ENCODE assay signal across 11 cellular contexts in the genomic region with DNA sequence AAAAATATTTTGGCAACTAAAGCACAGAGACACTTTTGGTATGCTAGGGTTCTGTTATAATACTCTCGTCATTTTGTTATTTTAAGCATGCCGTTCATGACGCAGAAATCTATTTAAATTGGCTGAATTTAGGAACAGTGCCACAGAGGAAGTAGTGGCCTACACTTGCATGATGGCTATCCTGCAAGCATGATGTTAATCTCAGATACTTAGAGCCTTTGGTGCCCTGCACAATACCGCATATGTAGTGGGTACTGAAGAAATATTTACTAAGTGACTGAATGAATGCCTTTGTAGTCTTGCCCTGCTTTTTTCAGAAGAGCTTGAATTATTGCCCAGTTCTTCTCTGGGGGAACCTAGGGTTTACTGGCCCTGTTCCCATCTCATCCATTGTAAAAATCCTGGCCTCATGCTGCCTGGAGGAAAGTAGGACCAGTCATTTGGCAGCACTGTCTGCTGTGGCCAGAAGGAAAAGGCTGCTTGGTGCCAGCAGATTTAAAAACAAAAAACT.
DNase-seq lines count a peak whose midpoint lies in the region; ATAC-seq and TF ChIP-seq lines count a peak whose summit lies in the region.
"Had no signal": no experiment of that assay in that cellular context is flagged by ENCODE, and none has a peak within 500 bp of the region (broad histone marks: within the 10 kb centered on the region; RNA-seq: fewer than 3 reads in every experiment).

No MANE protein-coding gene starts in this region.

- H3K36me3 ChIP-seq in adipocyte (ENCODE audit: control insufficient read depth, insufficient read depth, low read length, severe bottlenecking) (no peaks in the 10 kb centered on the region), heart left ventricle (no peaks in the 10 kb centered on the region), skeletal muscle tissue (ENCODE audit: control insufficient read depth in 3 of 3, insufficient read depth in 3 of 3, low read length in 3 of 3) (no peaks in the 10 kb centered on the region), MM.1S (replicated peaks; ENCODE audit: insufficient read depth, low read length) (no peaks in the 10 kb centered on the region)

- H3K27ac ChIP-seq in heart left ventricle (peak overlapping the region; percentile 34 to 87 (median 70)), skeletal muscle tissue (ENCODE audit: low read depth, low read length) (peak overlapping the region; percentile 28), MM.1S (ENCODE audit: low read length) (no peak overlapping the region), H9 (ENCODE audit: insufficient read length, low read depth, low read length) (no peak overlapping the region)

- H3K4me1 Mint-ChIP-seq in HFFc6 (ENCODE audit: low read depth): no peaks in the 10 kb centered on the region
- H3K4me1 Mint-ChIP-seq in H9: no peaks in the 10 kb centered on the region
- H3K4me1 Mint-ChIP-seq in activated CD4-positive, alpha-beta T cell treated with anti-CD3 and anti-CD28 coated beads, Interleukin-2, amount 10 ng/mL, durations not matched to agents 7 days and 5 days: no peaks in the 10 kb centered on the region

- TF ChIP-seq CTCF in HFFc6 (IDR thresholded peaks at IDR 0.05) (no peak), heart left ventricle (IDR thresholded peaks at IDR 0.05) (peak in 2 of 12 donors; percentile 8 to 16), MM.1S (IDR thresholded peaks at IDR 0.05; ENCODE audit: low read length) (no peak), H9 (conservative IDR thresholded peaks at IDR 0.05) (no peak)

- H3K4ac ChIP-seq in H9 (ENCODE audit: low read depth, low read length): no peak overlapping the region

- H2AK5ac ChIP-seq in H9 (ENCODE audit: insufficient read length, low read length): no peak overlapping the region

- no peaks in the 10 kb centered on the region for H3K27me3 ChIP-seq in adipocyte (replicated peaks; ENCODE audit: control insufficient read depth, insufficient read depth, low read length)
- no peaks in the 10 kb centered on the region for H3K27me3 ChIP-seq in heart left ventricle
- no peaks in the 10 kb centered on the region for H3K27me3 ChIP-seq in skeletal muscle tissue (ENCODE audit: control insufficient read depth in 3 of 3, insufficient read depth in 3 of 3, low read length in 3 of 3)
- H3K27me3 ChIP-seq in MM.1S (replicated peaks; ENCODE audit: insufficient read depth, low read length): no peaks in the 10 kb centered on the region
- no peaks in the 10 kb centered on the region for H3K27me3 ChIP-seq in H9 (ENCODE audit: insufficient read depth, low read length)

- no peaks in the 10 kb centered on the region for H3F3A ChIP-seq in MM.1S (ENCODE audit: insufficient read depth, low read length)

- H3K36me3 Mint-ChIP-seq in HFFc6 (ENCODE audit: low read depth) (no peaks in the 10 kb centered on the region), H9 (ENCODE audit: insufficient read depth in 1 of 3, low read depth in 3 of 3) (no peaks in the 10 kb centered on the region)
- no peaks in the 10 kb centered on the region for H3K36me3 Mint-ChIP-seq in activated CD4-positive, alpha-beta T cell treated with anti-CD3 and anti-CD28 coated beads, Interleukin-2, amount 10 ng/mL, durations not matched to agents 7 days and 5 days (ENCODE audit: low read depth)

- no peak overlapping the region for H3T11ph ChIP-seq in H9 (ENCODE audit: low read length)

- H2AFZ ChIP-seq in MM.1S (ENCODE audit: low read length) (no peak overlapping the region), H9 (ENCODE audit: low read length) (no peak overlapping the region)

- H3K79me2 ChIP-seq in MM.1S (ENCODE audit: low read length) (no peaks in the 10 kb centered on the region), H9 (ENCODE audit: insufficient read depth, low read length) (no peaks in the 10 kb centered on the region)

- H2BK20ac ChIP-seq in H9 (ENCODE audit: low read depth, low read length, poor library complexity, severe bottlenecking): no peak overlapping the region

- H3K23me2 ChIP-seq in H9 (ENCODE audit: insufficient read length, low read depth, low read length, poor library complexity, severe bottlenecking): no peaks in the 10 kb centered on the region

- no peaks in the 10 kb centered on the region for H3K9me2 ChIP-seq in MM.1S (replicated peaks; ENCODE audit: insufficient read depth, low read length)

- H2BK120ac ChIP-seq in H9 (ENCODE audit: low read depth, low read length, poor library complexity, severe bottlenecking): no peak overlapping the region

- no peak for TF ChIP-seq POLR2A in heart left ventricle (IDR thresholded peaks at IDR 0.05)

- H3K4me2 ChIP-seq in MM.1S (ENCODE audit: low read depth, low read length) (no peak overlapping the region), H9 (ENCODE audit: insufficient read depth, insufficient read length, low read length) (no peak overlapping the region)

- H2BK12ac ChIP-seq in H9 (ENCODE audit: insufficient read length, low read depth, low read length): no peak overlapping the region

- H3K27ac Mint-ChIP-seq in HFFc6: no peak overlapping the region
- H3K27ac Mint-ChIP-seq in H9: no peak overlapping the region
- H3K27ac Mint-ChIP-seq in activated CD4-positive, alpha-beta T cell treated with anti-CD3 and anti-CD28 coated beads, Interleukin-2, amount 10 ng/mL, durations not matched to agents 7 days and 5 days: no peak overlapping the region

- H3K23ac ChIP-seq in H9 (ENCODE audit: insufficient read length, low read depth, low read length): no peak overlapping the region

- POLR2A ChIA-PET in activated CD4-positive, alpha-beta T cell treated with anti-CD3 and anti-CD28 coated beads, Interleukin-2, amount 10 ng/mL, durations not matched to agents 7 days and 5 days (lab: Charles Lee): no interaction called here

- H3K18ac ChIP-seq in H9 (ENCODE audit: insufficient read length, low read depth, low read length): no peak overlapping the region

- H3K4me3 Mint-ChIP-seq in HFFc6 (no peak overlapping the region), H9 (no peak overlapping the region)
- H3K4me3 Mint-ChIP-seq in activated CD4-positive, alpha-beta T cell treated with anti-CD3 and anti-CD28 coated beads, Interleukin-2, amount 10 ng/mL, durations not matched to agents 7 days and 5 days: no peak overlapping the region

- CTCF ChIA-PET in activated CD4-positive, alpha-beta T cell treated with anti-CD3 and anti-CD28 coated beads, Interleukin-2, amount 10 ng/mL, durations not matched to agents 7 days and 5 days (lab: Charles Lee): interaction anchor here (0.5 kb wide), 1 partner anchor 35 kb away, joined by 3 read pairs; no protein-coding TSS in a partner anchor

- no peaks in the 10 kb centered on the region for H3K27me3 Mint-ChIP-seq in HFFc6 (ENCODE audit: insufficient read depth)
- H3K27me3 Mint-ChIP-seq in H9 (ENCODE audit: low read depth): no peaks in the 10 kb centered on the region
- no peaks in the 10 kb centered on the region for H3K27me3 Mint-ChIP-seq in activated CD4-positive, alpha-beta T cell treated with anti-CD3 and anti-CD28 coated beads, Interleukin-2, amount 10 ng/mL, durations not matched to agents 7 days and 5 days

- H3K9me3 Mint-ChIP-seq in HFFc6: peaks cover 8% of the 10 kb centered on the region; the same call in 1 of the 2 replicates
- no peaks in the 10 kb centered on the region for H3K9me3 Mint-ChIP-seq in H9
- H3K9me3 Mint-ChIP-seq in activated CD4-positive, alpha-beta T cell treated with anti-CD3 and anti-CD28 coated beads, Interleukin-2, amount 10 ng/mL, durations not matched to agents 7 days and 5 days: no peaks in the 10 kb centered on the region

- H3K79me1 ChIP-seq in H9 (ENCODE audit: insufficient read depth, low read depth, low read length, poor library complexity, severe bottlenecking): no peaks in the 10 kb centered on the region

- H3K56ac ChIP-seq in H9 (ENCODE audit: insufficient read length, low read depth, low read length): no peak overlapping the region

- H3K9ac ChIP-seq in adipocyte (ENCODE audit: low read length): no peak overlapping the region
- no peak overlapping the region for H3K9ac ChIP-seq in skeletal muscle tissue (ENCODE audit: low read depth in 1 of 3, low read length in 3 of 3)
- no peak overlapping the region for H3K9ac ChIP-seq in MM.1S (ENCODE audit: low read length)
- no peak overlapping the region for H3K9ac ChIP-seq in H9 (ENCODE audit: extremely low read depth, insufficient read length, low read length)

- no peak overlapping the region for H2BK5ac ChIP-seq in H9 (ENCODE audit: insufficient read length, low read length)

- intact Hi-C loops in heart left ventricle (cut with DNase I): loop anchor here in 5 of 10 donors (2.0 to 10.0 kb wide), 3 partner anchors 60 to 80 kb away; a partner anchor contains a TSS

- DNase-seq in HFFc6 (peak; percentile 15), adipocyte (ENCODE audit: low read depth) (peak; percentile 91), heart left ventricle (peak in 4 of 5 donors; percentile 38 to 62 (median 46)), MM.1S (no peak), H9 (no peak)
- DNase-seq in activated CD4-positive, alpha-beta T cell treated with anti-CD3 and anti-CD28 coated beads, Interleukin-2, amount 10 ng/mL, durations not matched to agents 7 days and 5 days: no peak
- DNase-seq: GDM1, NCI-H187 had no signal

- H2BK15ac ChIP-seq in H9 (ENCODE audit: low read depth, low read length): no peak overlapping the region

- H4K20me1 ChIP-seq in MM.1S (ENCODE audit: insufficient read depth, low read length) (no peaks in the 10 kb centered on the region), H9 (ENCODE audit: control insufficient read depth, insufficient read depth, insufficient read length) (no peaks in the 10 kb centered on the region)

- ATAC-seq in heart left ventricle (peak; percentile 90 to 96 (median 93)), GM21360 (IDR thresholded peaks at IDR 0.05; ENCODE audit: unreplicated experiment) (no peak)
- ATAC-seq: activated CD4-positive, CD25-positive, alpha-beta regulatory T cell treated with anti-CD3 and anti-CD28 coated beads, Interleukin-2, amount 50 U/mL, for 24 hours had no signal

- H3K9me3 ChIP-seq in adipocyte (ENCODE audit: control insufficient read depth, low read length): no peaks in the 10 kb centered on the region
- H3K9me3 ChIP-seq in heart left ventricle: no peaks in the 10 kb centered on the region
- H3K9me3 ChIP-seq in skeletal muscle tissue (ENCODE audit: control insufficient read depth in 3 of 3, low read length in 3 of 3): no peaks in the 10 kb centered on the region
- H3K9me3 ChIP-seq in MM.1S (replicated peaks; ENCODE audit: insufficient read depth, low read length): no peaks in the 10 kb centered on the region
- no peaks in the 10 kb centered on the region for H3K9me3 ChIP-seq in H9 (ENCODE audit: control insufficient read depth, low read depth, low read length)

- H3K14ac ChIP-seq in H9 (ENCODE audit: insufficient read depth, low read length): no peak overlapping the region

- 5 to 11% (median 6%) methylated on average over 4 of the region's 4 CpGs for WGBS in heart left ventricle, 4 donors
- no CpG with 5 or more reads among the region's 4 CpGs for WGBS in H9 (ENCODE audit: extremely low coverage, insufficient read length, low lambda C conversion rate)

- no peak overlapping the region for H4K5ac ChIP-seq in H9 (ENCODE audit: insufficient read length, low read depth, low read length)

- no peak overlapping the region for H4K8ac ChIP-seq in H9 (replicated peaks; ENCODE audit: insufficient read length, low read depth, low read length)

- H4K91ac ChIP-seq in H9 (ENCODE audit: insufficient read length, low read depth, low read length): no peak overlapping the region

- peaks cover 47% of the 10 kb centered on the region for H3K4me1 ChIP-seq in adipocyte (ENCODE audit: control insufficient read depth, insufficient read depth, low read length)
- H3K4me1 ChIP-seq in heart left ventricle: peaks cover 12 to 44% (median 28%) of the 10 kb centered on the region in 12 donors
- peaks cover 27 to 36% (median 33%) of the 10 kb centered on the region in 3 donors for H3K4me1 ChIP-seq in skeletal muscle tissue (ENCODE audit: control insufficient read depth in 3 of 3, insufficient read depth in 3 of 3, low read length in 3 of 3)
- no peaks in the 10 kb centered on the region for H3K4me1 ChIP-seq in MM.1S (ENCODE audit: low read length)
- no peaks in the 10 kb centered on the region for H3K4me1 ChIP-seq in H9 (ENCODE audit: insufficient read depth, low read length)

- H3K4me3 ChIP-seq in adipocyte (ENCODE audit: low read length) (peak overlapping the region; percentile 3), heart left ventricle (no peak overlapping the region), skeletal muscle tissue (ENCODE audit: low read length in 3 of 3) (no peak overlapping the region), MM.1S (ENCODE audit: low read length) (no peak overlapping the region)

Comparison
In these comparisons a context has a peak if more than half of its experiments do, and no peak if none do; other contexts are left out.
1. DNase-seq: peak in HFFc6 (single experiment), adipocyte (single experiment) and heart left ventricle (4 of 5); none in MM.1S (single experiment), H9 (single experiment) and activated CD4-positive, alpha-beta T cell treated with anti-CD3 and anti-CD28 coated beads, Interleukin-2, amount 10 ng/mL, durations not matched to agents 7 days and 5 days (single experiment).
2. H3K27ac ChIP-seq: peak in heart left ventricle (12 of 12) and skeletal muscle tissue (single experiment); none in MM.1S (single experiment) and H9 (single experiment).